19 cellular contexts compared by ENCODE assay signal in the genomic region with DNA sequence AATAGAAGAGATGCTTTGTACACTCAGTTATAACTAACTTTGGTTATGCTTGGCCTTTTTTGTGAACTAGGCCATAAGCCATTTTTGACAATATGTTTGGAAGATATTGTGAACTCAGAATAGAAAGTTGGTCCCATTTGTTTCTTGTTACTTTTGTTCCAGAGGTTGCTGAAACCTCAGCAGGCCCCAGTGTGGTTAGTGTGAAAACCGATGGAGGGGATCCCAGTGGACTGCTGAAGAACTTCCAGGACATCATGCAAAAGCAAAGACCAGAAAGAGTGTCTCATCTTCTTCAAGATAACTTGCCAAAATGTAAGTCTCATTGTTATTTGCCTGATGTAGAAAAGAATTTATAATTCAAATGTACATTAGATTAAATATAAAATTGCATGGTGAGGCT. TPM values are rescaled to one million over a fixed set of nuclear protein-coding genes. Genes with fewer than 3 reads are reported as not detected.
A peak's percentile ranks its signal among the peaks of the same experiment; 100 is the strongest.
DNase-seq lines count a peak whose midpoint lies in the region; ATAC-seq and TF ChIP-seq lines count a peak whose summit lies in the region.
"Had no signal": no experiment of that assay in that cellular context is flagged by ENCODE, and none has a peak within 500 bp of the region (broad histone marks: within the 10 kb centered on the region; RNA-seq: fewer than 3 reads in every experiment).

No MANE protein-coding gene starts in this region.

- H3K4me3 ChIP-seq in Loucy (ENCODE audit: low read length, poor library complexity, severe bottlenecking) = no peak overlapping the region
- H3K4me3 ChIP-seq: BLaER1, Peyer's patch had no signal

- DNase-seq in activated T-cell treated with anti-CD3 and anti-CD28 coated beads, Interleukin-2, amount 50 U/mL, for 24 hours = no peak
- no peak for DNase-seq in activated T-cell treated with anti-CD3 and anti-CD28 coated beads, Interleukin-2, amount 50 U/mL, for 4 hours
- DNase-seq in central memory CD8-positive, alpha-beta T cell (ENCODE audit: low spot score in 2 of 2) = no peak
- DNase-seq in COLO668 (lab: John Stamatoyannopoulos, UW; ENCODE audit: unreplicated experiment) (no peak), NCI-H1048 (lab: John Stamatoyannopoulos, UW) (no peak), DMS 273 treated with DMSO at 0.1 percent for 48 hours (lab: John Stamatoyannopoulos, UW) (no peak)
- DNase-seq: EL, NCI-H1694 treated with DMSO at 0.1 percent for 48 hours, NCI-H2107, NCI-H226, NCI-H526, Peyer's patch had no signal

- H3K9me3 Mint-ChIP-seq in activated T-cell treated with anti-CD3 and anti-CD28 coated beads, Interleukin-2, amount 50 U/mL, for 24 hours = no peaks in the 10 kb centered on the region
- no peaks in the 10 kb centered on the region for H3K9me3 Mint-ChIP-seq in activated T-cell treated with anti-CD3 and anti-CD28 coated beads, Interleukin-2, amount 50 U/mL, for 4 hours
- no peaks in the 10 kb centered on the region for H3K9me3 Mint-ChIP-seq in central memory CD8-positive, alpha-beta T cell
- no peaks in the 10 kb centered on the region for H3K9me3 Mint-ChIP-seq in stimulated activated memory B cell treated with anti-CD40 and anti-IgM and Interleukin-4, amounts not matched to agents 10 μg/mL and 1 μg/mL and 100 μg/mL, for 72 hours

- peaks cover 98% of the 10 kb centered on the region for H3K36me3 Mint-ChIP-seq in activated T-cell treated with anti-CD3 and anti-CD28 coated beads, Interleukin-2, amount 50 U/mL, for 24 hours (ENCODE audit: low read depth)
- H3K36me3 Mint-ChIP-seq in activated T-cell treated with anti-CD3 and anti-CD28 coated beads, Interleukin-2, amount 50 U/mL, for 4 hours (ENCODE audit: insufficient read depth) = peaks cover 62% of the 10 kb centered on the region
- peaks cover 78% of the 10 kb centered on the region for H3K36me3 Mint-ChIP-seq in central memory CD8-positive, alpha-beta T cell (ENCODE audit: insufficient read depth)
- H3K36me3 Mint-ChIP-seq in stimulated activated memory B cell treated with anti-CD40 and anti-IgM and Interleukin-4, amounts not matched to agents 10 μg/mL and 1 μg/mL and 100 μg/mL, for 72 hours = peaks cover 64% of the 10 kb centered on the region

- H3K9me2 ChIP-seq in Loucy (replicated peaks; ENCODE audit: low read depth, low read length) = no peaks in the 10 kb centered on the region

- H3K79me2 ChIP-seq in Loucy (ENCODE audit: insufficient read depth, low read length) = peaks cover 61% of the 10 kb centered on the region

- no peaks in the 10 kb centered on the region for H3K27me3 ChIP-seq in Loucy (ENCODE audit: insufficient read depth, low read length, poor library complexity, severe bottlenecking)
- H3K27me3 ChIP-seq: BLaER1, Peyer's patch had no signal

- H3K4me3 Mint-ChIP-seq in activated T-cell treated with anti-CD3 and anti-CD28 coated beads, Interleukin-2, amount 50 U/mL, for 24 hours = no peak overlapping the region
- no peak overlapping the region for H3K4me3 Mint-ChIP-seq in activated T-cell treated with anti-CD3 and anti-CD28 coated beads, Interleukin-2, amount 50 U/mL, for 4 hours
- H3K4me3 Mint-ChIP-seq in central memory CD8-positive, alpha-beta T cell = no peak overlapping the region
- H3K4me3 Mint-ChIP-seq in stimulated activated memory B cell treated with anti-CD40 and anti-IgM and Interleukin-4, amounts not matched to agents 10 μg/mL and 1 μg/mL and 100 μg/mL, for 72 hours = no peak overlapping the region

- peak overlapping the region; percentile 50 for H3K27ac Mint-ChIP-seq in activated T-cell treated with anti-CD3 and anti-CD28 coated beads, Interleukin-2, amount 50 U/mL, for 24 hours
- H3K27ac Mint-ChIP-seq in central memory CD8-positive, alpha-beta T cell (ENCODE audit: low read depth) = peak overlapping the region; percentile 8
- H3K27ac Mint-ChIP-seq in stimulated activated memory B cell treated with anti-CD40 and anti-IgM and Interleukin-4, amounts not matched to agents 10 μg/mL and 1 μg/mL and 100 μg/mL, for 72 hours = peak overlapping the region; percentile 36

- no peaks in the 10 kb centered on the region for H3K27me3 Mint-ChIP-seq in activated T-cell treated with anti-CD3 and anti-CD28 coated beads, Interleukin-2, amount 50 U/mL, for 24 hours
- H3K27me3 Mint-ChIP-seq in activated T-cell treated with anti-CD3 and anti-CD28 coated beads, Interleukin-2, amount 50 U/mL, for 4 hours (ENCODE audit: low read depth) = no peaks in the 10 kb centered on the region
- H3K27me3 Mint-ChIP-seq in central memory CD8-positive, alpha-beta T cell = no peaks in the 10 kb centered on the region
- no peaks in the 10 kb centered on the region for H3K27me3 Mint-ChIP-seq in stimulated activated memory B cell treated with anti-CD40 and anti-IgM and Interleukin-4, amounts not matched to agents 10 μg/mL and 1 μg/mL and 100 μg/mL, for 72 hours

- H4K20me1 ChIP-seq in Loucy (ENCODE audit: insufficient read depth, low read length, poor library complexity, severe bottlenecking) = peaks cover 18% of the 10 kb centered on the region

- no peaks in the 10 kb centered on the region for H3K9me3 ChIP-seq in Loucy (ENCODE audit: insufficient read depth, low read depth, low read length)
- H3K9me3 ChIP-seq: BLaER1, Peyer's patch had no signal

- TF ChIP-seq CTCF in Loucy (conservative IDR thresholded peaks at IDR 0.05; ENCODE audit: low read length) = no peak

- H3K9ac ChIP-seq in Loucy (ENCODE audit: low read depth, low read length, poor library complexity, severe bottlenecking) = no peak overlapping the region
- H3K9ac ChIP-seq: BLaER1 had no signal

- H2AFZ ChIP-seq in Loucy (ENCODE audit: low read length) = no peak overlapping the region

- H3K4me2 ChIP-seq in Loucy (ENCODE audit: low read depth, low read length, poor library complexity, severe bottlenecking) = peak overlapping the region; percentile 100
- H3K4me2 ChIP-seq: BLaER1 had no signal

- ATAC-seq in activated T-cell treated with anti-CD3 and anti-CD28 coated beads, Interleukin-2, amount 50 U/mL, for 4 hours = no peak
- ATAC-seq in central memory CD8-positive, alpha-beta T cell (replicated peaks; ENCODE audit: extremely low read depth, poor library complexity, severe bottlenecking) = no peak
- ATAC-seq in stimulated activated memory B cell treated with anti-CD40 and anti-IgM and Interleukin-4, amounts not matched to agents 10 μg/mL and 1 μg/mL and 100 μg/mL, for 72 hours = no peak
- ATAC-seq: Right ventricle myocardium inferior, SK-N-SH treated with all-trans-retinoic acid at 6 μM for 48 hours had no signal

- H3K4me1 Mint-ChIP-seq in activated T-cell treated with anti-CD3 and anti-CD28 coated beads, Interleukin-2, amount 50 U/mL, for 24 hours (ENCODE audit: low read depth) = peaks cover 66% of the 10 kb centered on the region
- H3K4me1 Mint-ChIP-seq in activated T-cell treated with anti-CD3 and anti-CD28 coated beads, Interleukin-2, amount 50 U/mL, for 4 hours (ENCODE audit: low read depth) = peaks cover 43% of the 10 kb centered on the region
- peaks cover 23% of the 10 kb centered on the region for H3K4me1 Mint-ChIP-seq in central memory CD8-positive, alpha-beta T cell
- H3K4me1 Mint-ChIP-seq in stimulated activated memory B cell treated with anti-CD40 and anti-IgM and Interleukin-4, amounts not matched to agents 10 μg/mL and 1 μg/mL and 100 μg/mL, for 72 hours = peaks cover 38% of the 10 kb centered on the region

- H3F3A ChIP-seq in Loucy (ENCODE audit: low read depth) = no peaks in the 10 kb centered on the region

- H3K36me3 ChIP-seq in Loucy (ENCODE audit: insufficient read depth, low read length) = peaks cover 62% of the 10 kb centered on the region

- H3K4me1 ChIP-seq in Loucy (ENCODE audit: insufficient read depth, low read length, poor library complexity, severe bottlenecking) = peaks cover 45% of the 10 kb centered on the region

RNA-seq across cellular contexts. Expression of gene ALAS1, which starts 5.7 kb away (rescaled TPM):
- total RNA-seq in activated T-cell treated with anti-CD3 and anti-CD28 coated beads, Interleukin-2, amount 50 U/mL, for 4 hours = 10 to 100 TPM; 61.8 to 70.9 (median 66.2) TPM

RNA-seq across cellular contexts. Expression of gene TLR9, which starts 21.7 kb away (rescaled TPM):
- under 1 TPM in 1 of 3 donors, not detected in 2; 0.18 TPM for total RNA-seq in activated T-cell treated with anti-CD3 and anti-CD28 coated beads, Interleukin-2, amount 50 U/mL, for 4 hours
- total RNA-seq: A172, H1 had no signal

RNA-seq across cellular contexts. Expression of gene TWF2, which starts 35.3 kb away (rescaled TPM):
- 10 to 100 TPM; 69.7 to 76.5 (median 72.8) TPM for total RNA-seq in activated T-cell treated with anti-CD3 and anti-CD28 coated beads, Interleukin-2, amount 50 U/mL, for 4 hours

RNA-seq across cellular contexts. Expression of gene PPM1M, which starts 41.9 kb away (rescaled TPM):
- 10 to 100 TPM; 26.6 to 40.0 (median 39.7) TPM for total RNA-seq in activated T-cell treated with anti-CD3 and anti-CD28 coated beads, Interleukin-2, amount 50 U/mL, for 4 hours

RNA-seq across cellular contexts. Expression of gene POC1A, which starts 49.5 kb away (rescaled TPM):
- 10 to 100 TPM in 2 of 3 donors, 1 to 10 TPM in 1; 9.7 to 14.3 (median 11.7) TPM for total RNA-seq in activated T-cell treated with anti-CD3 and anti-CD28 coated beads, Interleukin-2, amount 50 U/mL, for 4 hours
